ENCODE assay signal across 8 cellular contexts in the genomic region with DNA sequence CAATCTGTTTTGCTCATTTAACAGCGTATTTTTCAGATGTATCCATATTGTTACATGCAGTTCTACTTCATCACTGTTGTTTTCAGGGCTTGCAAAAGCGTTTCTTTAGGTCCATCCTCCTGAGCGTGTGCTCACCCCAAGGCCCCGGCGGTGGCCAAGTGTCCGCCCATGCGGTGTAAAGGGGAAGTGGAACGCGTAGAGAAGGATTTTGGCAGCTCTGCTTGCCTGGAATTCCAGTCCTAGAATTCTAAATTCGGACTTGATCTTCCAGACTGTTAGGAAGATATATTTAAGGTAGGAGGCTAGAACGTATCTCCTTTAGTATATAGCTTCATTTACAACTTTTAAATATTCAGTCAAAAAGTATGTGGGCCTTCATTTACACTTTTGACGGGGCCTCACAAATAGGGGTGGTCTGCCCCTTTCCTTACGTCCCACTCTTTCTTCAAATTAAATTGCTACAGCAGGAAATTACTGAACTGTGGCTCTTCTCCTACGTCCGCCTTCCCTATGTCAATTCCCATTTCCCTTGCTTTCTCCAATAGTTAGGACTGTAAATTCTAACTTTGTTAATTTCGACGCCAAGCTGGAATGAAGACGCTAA.
A peak's percentile ranks its signal among the peaks of the same experiment; 100 is the strongest.
DNase-seq lines count a peak whose midpoint lies in the region; ATAC-seq and FAIRE-seq lines count a peak whose summit lies in the region.

No MANE protein-coding gene starts in this region.

- H3K27ac Mint-ChIP-seq in stimulated activated memory B cell treated with anti-CD40 and anti-IgM and Interleukin-4, amounts not matched to agents 10 μg/mL and 1 μg/mL and 100 μg/mL, for 72 hours = peak overlapping the region; percentile 95

- H3K9me3 Mint-ChIP-seq in stimulated activated memory B cell treated with anti-CD40 and anti-IgM and Interleukin-4, amounts not matched to agents 10 μg/mL and 1 μg/mL and 100 μg/mL, for 72 hours = no peaks in the 10 kb centered on the region

- DNase-seq in NOMO-1 (lab: John Stamatoyannopoulos, UW; ENCODE audit: unreplicated experiment in 2 of 2) = peak; percentile 22 to 44
- DNase-seq in NOMO-1 treated with dmso at 0.1 percent for 144 hours (lab: John Stamatoyannopoulos, UW; ENCODE audit: unreplicated experiment) = no peak
- peak; percentile 31 for DNase-seq in NCI-H345 treated with DMSO at 0.1 percent for 48 hours (lab: John Stamatoyannopoulos, UW; ENCODE audit: unreplicated experiment)
- DNase-seq in brain pericyte (ENCODE audit: low read depth, low spot score) = peak; percentile 22

- peak; percentile 38 for FAIRE-seq in islet of Langerhans (lab: Jason Lieb, UNC)

- ATAC-seq in stimulated activated memory B cell treated with anti-CD40 and anti-IgM and Interleukin-4, amounts not matched to agents 10 μg/mL and 1 μg/mL and 100 μg/mL, for 72 hours = no peak
- ATAC-seq in GM19351 (IDR thresholded peaks at IDR 0.05; ENCODE audit: unreplicated experiment) = no peak
- ATAC-seq in HG03342 (IDR thresholded peaks at IDR 0.05; ENCODE audit: unreplicated experiment) = no peak

- H3K27me3 Mint-ChIP-seq in stimulated activated memory B cell treated with anti-CD40 and anti-IgM and Interleukin-4, amounts not matched to agents 10 μg/mL and 1 μg/mL and 100 μg/mL, for 72 hours = no peaks in the 10 kb centered on the region

- no peaks in the 10 kb centered on the region for H3K36me3 Mint-ChIP-seq in stimulated activated memory B cell treated with anti-CD40 and anti-IgM and Interleukin-4, amounts not matched to agents 10 μg/mL and 1 μg/mL and 100 μg/mL, for 72 hours

- H3K4me1 Mint-ChIP-seq in stimulated activated memory B cell treated with anti-CD40 and anti-IgM and Interleukin-4, amounts not matched to agents 10 μg/mL and 1 μg/mL and 100 μg/mL, for 72 hours = peaks cover 44% of the 10 kb centered on the region

- H3K4me3 Mint-ChIP-seq in stimulated activated memory B cell treated with anti-CD40 and anti-IgM and Interleukin-4, amounts not matched to agents 10 μg/mL and 1 μg/mL and 100 μg/mL, for 72 hours = peak overlapping the region; percentile 97
